Comparison of ENCODE assay signal across 14 cellular contexts in genomic region chr12:11949738-11950403, GRCh38.
DNase-seq lines count a peak whose midpoint lies in the region; ATAC-seq and TF ChIP-seq lines count a peak whose summit lies in the region.
"Had no signal": no experiment of that assay in that cellular context is flagged by ENCODE, and none has a peak within 500 bp of the region (broad histone marks: within the 10 kb centered on the region; RNA-seq: fewer than 3 reads in every experiment).

No MANE protein-coding gene starts in this region.

- H3K27me3 Mint-ChIP-seq in activated T-helper 1 cell treated with anti-CD3 and anti-CD28 coated beads, Interleukin-12 subunit alpha, Interleukin-12 subunit beta, Interleukin-2, Interleukin-4 antibody, amounts not matched to agents 30 ng/mL and 10 ng/mL and 1 ng/mL, durations not matched to agents 14 hours and 24 hours and 36 hours (ENCODE audit: insufficient read depth), result peaks cover 2% of the 10 kb centered on the region

- peak overlapping the region; percentile 18 for H3K27ac Mint-ChIP-seq in activated T-helper 1 cell treated with anti-CD3 and anti-CD28 coated beads, Interleukin-12 subunit alpha, Interleukin-12 subunit beta, Interleukin-2, Interleukin-4 antibody, amounts not matched to agents 30 ng/mL and 10 ng/mL and 1 ng/mL, durations not matched to agents 14 hours and 24 hours and 36 hours
- H3K27ac Mint-ChIP-seq: activated naive CD8-positive, alpha-beta T cell treated with anti-CD3 and anti-CD28 coated beads for 36 hours; stimulated activated naive CD8-positive, alpha-beta T cell treated with anti-CD3 and anti-CD28 coated beads, Interleukin-15, Interleukin-2, amounts not matched to agents 100 ng/mL and 50 ng/mL, for 24 hours had no signal

- DNase-seq in DMS153 treated with DMSO at 0.1 percent for 48 hours (lab: John Stamatoyannopoulos, UW; ENCODE audit: unreplicated experiment), result peak; percentile 30
- DNase-seq in NCI-H1105 (lab: John Stamatoyannopoulos, UW), result peak; percentile 94
- no peak for DNase-seq in activated T-helper 1 cell treated with anti-CD3 and anti-CD28 coated beads, Interleukin-12 subunit alpha, Interleukin-12 subunit beta, Interleukin-2, Interleukin-4 antibody, amounts not matched to agents 30 ng/mL and 10 ng/mL and 1 ng/mL, durations not matched to agents 14 hours and 24 hours and 36 hours (ENCODE audit: low spot score)
- no peak for DNase-seq in NK-92 (lab: John Stamatoyannopoulos, UW; ENCODE audit: unreplicated experiment)
- no peak for DNase-seq in MM.1S
- DNase-seq: activated naive CD8-positive, alpha-beta T cell treated with anti-CD3 and anti-CD28 coated beads for 36 hours; central memory CD4-positive, alpha-beta T cell; naive B cell; sigmoid colon; SK-N-SH had no signal

- intact Hi-C loops in activated T-helper 1 cell treated with anti-CD3 and anti-CD28 coated beads, Interleukin-12 subunit alpha, Interleukin-12 subunit beta, Interleukin-2, Interleukin-4 antibody, amounts not matched to agents 30 ng/mL and 10 ng/mL and 1 ng/mL, durations not matched to agents 14 hours and 24 hours and 36 hours (cut with micrococcal nuclease), result loop anchor here (10.0 kb wide), 1 partner anchor 225 kb away; no protein-coding TSS in a partner anchor

- peaks cover 61% of the 10 kb centered on the region for H3K4me1 Mint-ChIP-seq in activated T-helper 1 cell treated with anti-CD3 and anti-CD28 coated beads, Interleukin-12 subunit alpha, Interleukin-12 subunit beta, Interleukin-2, Interleukin-4 antibody, amounts not matched to agents 30 ng/mL and 10 ng/mL and 1 ng/mL, durations not matched to agents 14 hours and 24 hours and 36 hours (ENCODE audit: low read depth)
- H3K4me1 Mint-ChIP-seq: naive B cell had no signal

- H3K9ac ChIP-seq in parathyroid adenoma, result no peak overlapping the region
- no peak overlapping the region for H3K9ac ChIP-seq in MM.1S (ENCODE audit: low read length)
- H3K9ac ChIP-seq: SK-N-SH had no signal

- H3K9me3 ChIP-seq in parathyroid adenoma (ENCODE audit: control insufficient read depth, low read length), result no peaks in the 10 kb centered on the region
- H3K9me3 ChIP-seq in MM.1S (replicated peaks; ENCODE audit: insufficient read depth, low read length), result no peaks in the 10 kb centered on the region
- H3K9me3 ChIP-seq: HAP-1, sigmoid colon, SK-N-SH had no signal

- peaks cover 6% of the 10 kb centered on the region for H3K9me3 Mint-ChIP-seq in activated T-helper 1 cell treated with anti-CD3 and anti-CD28 coated beads, Interleukin-12 subunit alpha, Interleukin-12 subunit beta, Interleukin-2, Interleukin-4 antibody, amounts not matched to agents 30 ng/mL and 10 ng/mL and 1 ng/mL, durations not matched to agents 14 hours and 24 hours and 36 hours
- H3K9me3 Mint-ChIP-seq: activated naive CD8-positive, alpha-beta T cell treated with anti-CD3 and anti-CD28 coated beads for 36 hours; stimulated activated naive CD8-positive, alpha-beta T cell treated with anti-CD3 and anti-CD28 coated beads, Interleukin-15, Interleukin-2, amounts not matched to agents 100 ng/mL and 50 ng/mL, for 24 hours had no signal

- H3K36me3 ChIP-seq in parathyroid adenoma (ENCODE audit: control insufficient read depth, insufficient read depth, low read length) (no peaks in the 10 kb centered on the region), MM.1S (replicated peaks; ENCODE audit: insufficient read depth, low read length) (no peaks in the 10 kb centered on the region)
- H3K36me3 ChIP-seq: HAP-1, sigmoid colon had no signal

- H3K4me1 ChIP-seq in parathyroid adenoma (peaks cover 3% of the 10 kb centered on the region), MM.1S (ENCODE audit: low read length) (peaks cover 12% of the 10 kb centered on the region)
- H3K4me1 ChIP-seq: HAP-1, sigmoid colon had no signal

- H3K27me3 ChIP-seq in parathyroid adenoma (ENCODE audit: control insufficient read depth, insufficient read depth, low read length) (no peaks in the 10 kb centered on the region), MM.1S (replicated peaks; ENCODE audit: insufficient read depth, low read length) (no peaks in the 10 kb centered on the region)
- H3K27me3 ChIP-seq: sigmoid colon had no signal

- peak overlapping the region; percentile 46 for H2AFZ ChIP-seq in parathyroid adenoma
- no peak overlapping the region for H2AFZ ChIP-seq in MM.1S (ENCODE audit: low read length)

- H3K27ac ChIP-seq in parathyroid adenoma (no peak overlapping the region), MM.1S (ENCODE audit: low read length) (no peak overlapping the region)
- H3K27ac ChIP-seq: sigmoid colon had no signal

- ATAC-seq in GM19328 (IDR thresholded peaks at IDR 0.05; ENCODE audit: unreplicated experiment), result no peak

- H3K4me3 ChIP-seq in parathyroid adenoma (ENCODE audit: low read depth, low read length) (no peak overlapping the region), MM.1S (ENCODE audit: low read length) (no peak overlapping the region)
- H3K4me3 ChIP-seq: HAP-1, sigmoid colon had no signal

- H3K36me3 Mint-ChIP-seq in activated T-helper 1 cell treated with anti-CD3 and anti-CD28 coated beads, Interleukin-12 subunit alpha, Interleukin-12 subunit beta, Interleukin-2, Interleukin-4 antibody, amounts not matched to agents 30 ng/mL and 10 ng/mL and 1 ng/mL, durations not matched to agents 14 hours and 24 hours and 36 hours (ENCODE audit: low read depth), result peaks cover 9% of the 10 kb centered on the region
- H3K36me3 Mint-ChIP-seq: activated naive CD8-positive, alpha-beta T cell treated with anti-CD3 and anti-CD28 coated beads for 36 hours; naive B cell had no signal

- H3K79me2 ChIP-seq in parathyroid adenoma, result no peaks in the 10 kb centered on the region
- H3K79me2 ChIP-seq in MM.1S (ENCODE audit: low read length), result no peaks in the 10 kb centered on the region

- no peaks in the 10 kb centered on the region for H3K9me2 ChIP-seq in MM.1S (replicated peaks; ENCODE audit: insufficient read depth, low read length)
- H3K9me2 ChIP-seq: SK-N-SH had no signal

- no peaks in the 10 kb centered on the region for H3F3A ChIP-seq in MM.1S (ENCODE audit: insufficient read depth, low read length)

- H4K20me1 ChIP-seq in MM.1S (ENCODE audit: insufficient read depth, low read length), result no peaks in the 10 kb centered on the region

- H3K4me2 ChIP-seq in parathyroid adenoma (ENCODE audit: low read length), result no peak overlapping the region
- no peak overlapping the region for H3K4me2 ChIP-seq in MM.1S (ENCODE audit: low read depth, low read length)
- H3K4me2 ChIP-seq: SK-N-SH had no signal

- H3K4me3 Mint-ChIP-seq in activated T-helper 1 cell treated with anti-CD3 and anti-CD28 coated beads, Interleukin-12 subunit alpha, Interleukin-12 subunit beta, Interleukin-2, Interleukin-4 antibody, amounts not matched to agents 30 ng/mL and 10 ng/mL and 1 ng/mL, durations not matched to agents 14 hours and 24 hours and 36 hours, result no peak overlapping the region
- H3K4me3 Mint-ChIP-seq: activated naive CD8-positive, alpha-beta T cell treated with anti-CD3 and anti-CD28 coated beads for 36 hours; naive B cell; stimulated activated naive CD8-positive, alpha-beta T cell treated with anti-CD3 and anti-CD28 coated beads, Interleukin-15, Interleukin-2, amounts not matched to agents 100 ng/mL and 50 ng/mL, for 24 hours had no signal

- TF ChIP-seq CTCF in parathyroid adenoma (IDR thresholded peaks at IDR 0.05) (no peak), MM.1S (IDR thresholded peaks at IDR 0.05; ENCODE audit: low read length) (no peak)

Comparison
In these comparisons a context has a peak if more than half of its experiments do, and no peak if none do; other contexts are left out.
1. DNase-seq: peak in DMS153 treated with DMSO at 0.1 percent for 48 hours (single experiment) and NCI-H1105 (single experiment); none in activated T-helper 1 cell treated with anti-CD3 and anti-CD28 coated beads, Interleukin-12 subunit alpha, Interleukin-12 subunit beta, Interleukin-2, Interleukin-4 antibody, amounts not matched to agents 30 ng/mL and 10 ng/mL and 1 ng/mL, durations not matched to agents 14 hours and 24 hours and 36 hours (single experiment), NK-92 (single experiment) and MM.1S (single experiment).